In genomic region chr10:69769395-69769989, GRCh38 we compare ENCODE assay signal across 1 cellular context.
TF ChIP-seq lines count a peak whose summit lies in the region.

No MANE protein-coding gene starts in this region.

TF ChIP-seq in HEK293, 187 proteins besides CTCF, POLR2A, EP300 and RAD21 (continued from another document and continues in another):
- no peak for TF ChIP-seq ZNF148 (tag by site-specific recombination; IDR thresholded peaks at IDR 0.05; ENCODE audit: borderline replicate concordance)
- TF ChIP-seq INSM2 (tag by site-specific recombination; IDR thresholded peaks at IDR 0.05) = peak; percentile 29; the same call in 1 of the 2 replicates
- peak; percentile 48; the same call in 1 of the 2 replicates for TF ChIP-seq ZNF398 (tag by site-specific recombination; IDR thresholded peaks at IDR 0.05)
- no peak for TF ChIP-seq SP3 (tag by site-specific recombination; IDR thresholded peaks at IDR 0.05)
- TF ChIP-seq PRDM6 (tag by site-specific recombination; IDR thresholded peaks at IDR 0.05) = no peak
- 0 out of 2 replicates have a peak, but pooled peaks have one; percentile 43 for TF ChIP-seq GLIS2 (tag by site-specific recombination; IDR thresholded peaks at IDR 0.05)
- no peak for TF ChIP-seq ZSCAN5A (tag by site-specific recombination; IDR thresholded peaks at IDR 0.05)
- no peak for TF ChIP-seq ZNF112 (tag by site-specific recombination; IDR thresholded peaks at IDR 0.05)
- no peak for TF ChIP-seq ZNF157 (tag by site-specific recombination; IDR thresholded peaks at IDR 0.05)
- no peak for TF ChIP-seq REST (tag by site-specific recombination; IDR thresholded peaks at IDR 0.05)
- 0 out of 2 replicates have a peak, but pooled peaks have one; percentile 32 for TF ChIP-seq ZNF660 (tag by site-specific recombination; IDR thresholded peaks at IDR 0.05)
- no peak for TF ChIP-seq ZNF521 (tag by site-specific recombination; IDR thresholded peaks at IDR 0.05)
- TF ChIP-seq PRDM10 (tag by site-specific recombination; IDR thresholded peaks at IDR 0.05) = peak; percentile 88
- no peak for TF ChIP-seq ZNF548 (tag by site-specific recombination; IDR thresholded peaks at IDR 0.05)
- no peak for TF ChIP-seq SALL2 (tag by site-specific recombination; IDR thresholded peaks at IDR 0.05; ENCODE audit: borderline replicate concordance)
- TF ChIP-seq ZEB2 (tag by site-specific recombination; IDR thresholded peaks at IDR 0.05) = peak; percentile 56; the same call in 1 of the 2 replicates
- no peak for TF ChIP-seq ZNF596 (tag by site-specific recombination; IDR thresholded peaks at IDR 0.05)
- no peak for TF ChIP-seq ZNF473 (tag by site-specific recombination; IDR thresholded peaks at IDR 0.05)
- TF ChIP-seq ZNF140 (tag by site-specific recombination; IDR thresholded peaks at IDR 0.05) = no peak
- no peak for TF ChIP-seq ZNF76 (tag by site-specific recombination; IDR thresholded peaks at IDR 0.05; ENCODE audit: borderline replicate concordance, low read depth)
- 0 out of 2 replicates have a peak, but pooled peaks have one; percentile 16 for TF ChIP-seq ZNF629 (tag by site-specific recombination; IDR thresholded peaks at IDR 0.05)
- no peak for TF ChIP-seq ZNF626 (tag by site-specific recombination; IDR thresholded peaks at IDR 0.05)
- no peak for TF ChIP-seq ZNF221 (tag by site-specific recombination; IDR thresholded peaks at IDR 0.05; ENCODE audit: borderline replicate concordance)
- TF ChIP-seq KLF7 (tag by site-specific recombination; IDR thresholded peaks at IDR 0.05; ENCODE audit: borderline replicate concordance) = no peak
- TF ChIP-seq ZNF561 (tag by site-specific recombination; IDR thresholded peaks at IDR 0.05; ENCODE audit: borderline replicate concordance) = no peak
- TF ChIP-seq PBX3 (CRISPR knock-in tag; IDR thresholded peaks at IDR 0.05) = no peak
- TF ChIP-seq ZNF280C (tag by site-specific recombination; IDR thresholded peaks at IDR 0.05) = no peak
- no peak for TF ChIP-seq EGR2 (tag by site-specific recombination; IDR thresholded peaks at IDR 0.05; ENCODE audit: low read depth)
- TF ChIP-seq SP2 (tag by site-specific recombination; IDR thresholded peaks at IDR 0.05) = no peak
- no peak for TF ChIP-seq ZNF2 (tag by site-specific recombination; IDR thresholded peaks at IDR 0.05)
- TF ChIP-seq ZNF155 (tag by site-specific recombination; IDR thresholded peaks at IDR 0.05) = no peak
- no peak for TF ChIP-seq ZNF423 (tag by site-specific recombination; IDR thresholded peaks at IDR 0.05)
- TF ChIP-seq ZNF239 (tag by site-specific recombination; IDR thresholded peaks at IDR 0.05) = no peak
- TF ChIP-seq ZNF433 (tag by site-specific recombination; IDR thresholded peaks at IDR 0.05; ENCODE audit: low read depth) = no peak
- TF ChIP-seq ZFP41 (tag by site-specific recombination; IDR thresholded peaks at IDR 0.05; ENCODE audit: borderline replicate concordance) = no peak
- TF ChIP-seq ZIC2 (tag by site-specific recombination; IDR thresholded peaks at IDR 0.05) = peak; percentile 84
- TF ChIP-seq ZNF211 (tag by site-specific recombination; IDR thresholded peaks at IDR 0.05; ENCODE audit: low read depth) = no peak
- TF ChIP-seq ZNF830 (tag by site-specific recombination; IDR thresholded peaks at IDR 0.05; ENCODE audit: low read depth) = no peak
- no peak for TF ChIP-seq KLF10 (tag by site-specific recombination; IDR thresholded peaks at IDR 0.05)
- peak; percentile 63; the same call in 1 of the 2 replicates for TF ChIP-seq SP7 (tag by site-specific recombination; IDR thresholded peaks at IDR 0.05)
- no peak for TF ChIP-seq ZNF121 (tag by site-specific recombination; IDR thresholded peaks at IDR 0.05)
- TF ChIP-seq ZFP37 (tag by site-specific recombination; IDR thresholded peaks at IDR 0.05) = no peak
- TF ChIP-seq KLF16 (tag by site-specific recombination; IDR thresholded peaks at IDR 0.05) = no peak
- no peak for TF ChIP-seq ZNF184 (tag by site-specific recombination; IDR thresholded peaks at IDR 0.05)
